Comparison of ENCODE assay signal across 1 cellular context in the genomic region with DNA sequence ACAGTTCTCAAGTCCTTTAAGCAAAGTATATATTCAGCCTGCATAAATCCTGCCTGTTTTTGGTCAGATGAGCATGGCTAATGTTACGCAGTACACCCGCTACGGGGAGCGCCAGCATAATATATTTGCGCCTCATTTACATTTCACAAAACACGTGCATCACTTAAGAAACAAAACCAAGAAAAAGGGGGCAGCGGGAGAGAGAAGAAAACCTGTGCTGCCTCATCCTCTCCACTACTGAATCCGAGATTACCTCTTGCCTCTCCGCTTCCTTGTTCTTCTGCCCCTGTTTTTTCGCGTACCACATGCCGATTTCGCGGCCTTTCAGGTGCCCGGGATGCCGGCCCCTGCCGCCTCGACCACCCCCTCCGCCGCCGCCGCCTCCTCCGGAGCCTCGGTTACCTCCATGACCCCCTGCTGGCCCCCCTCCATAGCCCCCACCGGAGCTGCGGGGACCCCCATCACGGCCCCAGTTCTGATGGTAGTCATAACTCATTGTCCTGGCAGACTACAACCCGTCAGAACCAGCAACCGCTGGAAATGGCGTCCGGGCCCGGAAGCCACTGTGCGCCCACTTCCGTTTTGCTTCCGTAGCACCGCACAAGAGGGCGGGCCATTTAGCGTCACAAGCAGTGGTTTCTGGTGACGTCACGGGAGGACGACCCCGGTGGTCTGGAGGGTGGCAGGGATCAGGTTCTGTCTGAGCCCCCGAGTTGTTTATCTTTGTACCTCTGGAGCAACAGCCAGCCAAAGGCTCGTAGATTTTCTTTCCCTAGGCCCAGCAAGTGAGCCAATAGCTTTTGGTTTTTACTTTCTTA.
A peak's percentile ranks its signal among the peaks of the same experiment; 100 is the strongest.
TF ChIP-seq lines count a peak whose summit lies in the region.

TSS of gene DHX36 (minus strand) at position 567 of the 818 bp plus-strand sequence. CDS start at position 496, 71 bp downstream.

TF ChIP-seq in HepG2, 621 proteins besides CTCF, POLR2A, EP300 and RAD21 (continued from another document and continues in another):
- TF ChIP-seq TARDBP (CRISPR knock-in tag; IDR thresholded peaks at IDR 0.05) (0 out of 2 replicates have a peak, but pooled peaks have one; percentile 36), ZNF121 (CRISPR knock-in tag; IDR thresholded peaks at IDR 0.05) (no peak), RFX3 (CRISPR knock-in tag; IDR thresholded peaks at IDR 0.05) (no peak), MATR3 (CRISPR knock-in tag; IDR thresholded peaks at IDR 0.05) (no peak), MTF2 (CRISPR knock-in tag; IDR thresholded peaks at IDR 0.05; ENCODE audit: borderline replicate concordance) (peak; percentile 75; the same call in 1 of the 2 replicates), ZNF232 (CRISPR knock-in tag; IDR thresholded peaks at IDR 0.05; ENCODE audit: borderline replicate concordance) (no peak; the same call in 1 of the 2 replicates), KLF11 (CRISPR knock-in tag; IDR thresholded peaks at IDR 0.05) (0 out of 2 replicates have a peak, but pooled peaks have one; percentile 24), TRIM24 (CRISPR knock-in tag; IDR thresholded peaks at IDR 0.05) (no peak), IRF9 (CRISPR knock-in tag; IDR thresholded peaks at IDR 0.05; ENCODE audit: borderline replicate concordance) (peak; percentile 53; the same call in 1 of the 2 replicates), ZNF678 (CRISPR knock-in tag; IDR thresholded peaks at IDR 0.05) (no peak), ZNF34 (CRISPR knock-in tag; IDR thresholded peaks at IDR 0.05; ENCODE audit: borderline replicate concordance) (no peak), ZNF619 (CRISPR knock-in tag; IDR thresholded peaks at IDR 0.05) (peak; percentile 31; the same call in 1 of the 2 replicates), ZBTB25 (CRISPR knock-in tag; IDR thresholded peaks at IDR 0.05) (peak; percentile 23; the same call in 1 of the 2 replicates), PTBP1 (IDR thresholded peaks at IDR 0.05; ENCODE audit: low read depth, low read length, poor library complexity, severe bottlenecking) (peak; percentile 46), ARID2 (CRISPR knock-in tag; IDR thresholded peaks at IDR 0.05; ENCODE audit: borderline replicate concordance) (no peak), TAF15 (IDR thresholded peaks at IDR 0.05; ENCODE audit: low read depth, low read length, poor library complexity, severe bottlenecking) (no peak), TMF1 (CRISPR knock-in tag; IDR thresholded peaks at IDR 0.05; ENCODE audit: low read depth) (no peak), ZNF790 (CRISPR knock-in tag; IDR thresholded peaks at IDR 0.05; ENCODE audit: borderline replicate concordance) (no peak), NRL (CRISPR knock-in tag; IDR thresholded peaks at IDR 0.05; ENCODE audit: borderline replicate concordance) (peak; percentile 35; the same call in 1 of the 2 replicates), BATF2 (CRISPR knock-in tag; IDR thresholded peaks at IDR 0.05) (no peak), ZZZ3 (CRISPR knock-in tag; IDR thresholded peaks at IDR 0.05; ENCODE audit: borderline replicate concordance) (no peak), CCAR2 (optimal IDR thresholded peaks at IDR 0.05; ENCODE audit: low read depth, low read length) (no peak), KLF16 (CRISPR knock-in tag; IDR thresholded peaks at IDR 0.05) (peak in 1 of 2 experiments; percentile 45; a peak in 1 of 4 replicates), STAT6 (CRISPR knock-in tag; IDR thresholded peaks at IDR 0.05; ENCODE audit: borderline replicate concordance) (no peak), TFDP2 (CRISPR knock-in tag; IDR thresholded peaks at IDR 0.05) (0 out of 2 replicates have a peak, but pooled peaks have one; percentile 23), RBM22 (optimal IDR thresholded peaks at IDR 0.05; ENCODE audit: low read length) (no peak), FOSL1 (CRISPR knock-in tag; IDR thresholded peaks at IDR 0.05; ENCODE audit: borderline replicate concordance) (no peak), ELF3 (CRISPR knock-in tag; IDR thresholded peaks at IDR 0.05) (peak; percentile 50), HNF4A (CRISPR knock-in tag; IDR thresholded peaks at IDR 0.05) (no peak)
- TF ChIP-seq, protein P1, sequence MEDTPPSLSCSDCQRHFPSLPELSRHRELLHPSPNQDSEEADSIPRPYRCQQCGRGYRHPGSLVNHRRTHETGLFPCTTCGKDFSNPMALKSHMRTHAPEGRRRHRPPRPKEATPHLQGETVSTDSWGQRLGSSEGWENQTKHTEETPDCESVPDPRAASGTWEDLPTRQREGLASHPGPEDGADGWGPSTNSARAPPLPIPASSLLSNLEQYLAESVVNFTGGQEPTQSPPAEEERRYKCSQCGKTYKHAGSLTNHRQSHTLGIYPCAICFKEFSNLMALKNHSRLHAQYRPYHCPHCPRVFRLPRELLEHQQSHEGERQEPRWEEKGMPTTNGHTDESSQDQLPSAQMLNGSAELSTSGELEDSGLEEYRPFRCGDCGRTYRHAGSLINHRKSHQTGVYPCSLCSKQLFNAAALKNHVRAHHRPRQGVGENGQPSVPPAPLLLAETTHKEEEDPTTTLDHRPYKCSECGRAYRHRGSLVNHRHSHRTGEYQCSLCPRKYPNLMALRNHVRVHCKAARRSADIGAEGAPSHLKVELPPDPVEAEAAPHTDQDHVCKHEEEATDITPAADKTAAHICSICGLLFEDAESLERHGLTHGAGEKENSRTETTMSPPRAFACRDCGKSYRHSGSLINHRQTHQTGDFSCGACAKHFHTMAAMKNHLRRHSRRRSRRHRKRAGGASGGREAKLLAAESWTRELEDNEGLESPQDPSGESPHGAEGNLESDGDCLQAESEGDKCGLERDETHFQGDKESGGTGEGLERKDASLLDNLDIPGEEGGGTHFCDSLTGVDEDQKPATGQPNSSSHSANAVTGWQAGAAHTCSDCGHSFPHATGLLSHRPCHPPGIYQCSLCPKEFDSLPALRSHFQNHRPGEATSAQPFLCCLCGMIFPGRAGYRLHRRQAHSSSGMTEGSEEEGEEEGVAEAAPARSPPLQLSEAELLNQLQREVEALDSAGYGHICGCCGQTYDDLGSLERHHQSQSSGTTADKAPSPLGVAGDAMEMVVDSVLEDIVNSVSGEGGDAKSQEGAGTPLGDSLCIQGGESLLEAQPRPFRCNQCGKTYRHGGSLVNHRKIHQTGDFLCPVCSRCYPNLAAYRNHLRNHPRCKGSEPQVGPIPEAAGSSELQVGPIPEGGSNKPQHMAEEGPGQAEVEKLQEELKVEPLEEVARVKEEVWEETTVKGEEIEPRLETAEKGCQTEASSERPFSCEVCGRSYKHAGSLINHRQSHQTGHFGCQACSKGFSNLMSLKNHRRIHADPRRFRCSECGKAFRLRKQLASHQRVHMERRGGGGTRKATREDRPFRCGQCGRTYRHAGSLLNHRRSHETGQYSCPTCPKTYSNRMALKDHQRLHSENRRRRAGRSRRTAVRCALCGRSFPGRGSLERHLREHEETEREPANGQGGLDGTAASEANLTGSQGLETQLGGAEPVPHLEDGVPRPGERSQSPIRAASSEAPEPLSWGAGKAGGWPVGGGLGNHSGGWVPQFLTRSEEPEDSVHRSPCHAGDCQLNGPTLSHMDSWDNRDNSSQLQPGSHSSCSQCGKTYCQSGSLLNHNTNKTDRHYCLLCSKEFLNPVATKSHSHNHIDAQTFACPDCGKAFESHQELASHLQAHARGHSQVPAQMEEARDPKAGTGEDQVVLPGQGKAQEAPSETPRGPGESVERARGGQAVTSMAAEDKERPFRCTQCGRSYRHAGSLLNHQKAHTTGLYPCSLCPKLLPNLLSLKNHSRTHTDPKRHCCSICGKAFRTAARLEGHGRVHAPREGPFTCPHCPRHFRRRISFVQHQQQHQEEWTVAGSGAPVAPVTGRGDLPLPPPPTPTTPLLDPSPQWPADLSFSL (CRISPR knock-in tag; IDR thresholded peaks at IDR 0.05) = no peak
- TF ChIP-seq, protein P2, sequence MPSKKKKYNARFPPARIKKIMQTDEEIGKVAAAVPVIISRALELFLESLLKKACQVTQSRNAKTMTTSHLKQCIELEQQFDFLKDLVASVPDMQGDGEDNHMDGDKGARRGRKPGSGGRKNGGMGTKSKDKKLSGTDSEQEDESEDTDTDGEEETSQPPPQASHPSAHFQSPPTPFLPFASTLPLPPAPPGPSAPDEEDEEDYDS (CRISPR knock-in tag; IDR thresholded peaks at IDR 0.05) = peak; percentile 85
- TF ChIP-seq, protein P3, sequence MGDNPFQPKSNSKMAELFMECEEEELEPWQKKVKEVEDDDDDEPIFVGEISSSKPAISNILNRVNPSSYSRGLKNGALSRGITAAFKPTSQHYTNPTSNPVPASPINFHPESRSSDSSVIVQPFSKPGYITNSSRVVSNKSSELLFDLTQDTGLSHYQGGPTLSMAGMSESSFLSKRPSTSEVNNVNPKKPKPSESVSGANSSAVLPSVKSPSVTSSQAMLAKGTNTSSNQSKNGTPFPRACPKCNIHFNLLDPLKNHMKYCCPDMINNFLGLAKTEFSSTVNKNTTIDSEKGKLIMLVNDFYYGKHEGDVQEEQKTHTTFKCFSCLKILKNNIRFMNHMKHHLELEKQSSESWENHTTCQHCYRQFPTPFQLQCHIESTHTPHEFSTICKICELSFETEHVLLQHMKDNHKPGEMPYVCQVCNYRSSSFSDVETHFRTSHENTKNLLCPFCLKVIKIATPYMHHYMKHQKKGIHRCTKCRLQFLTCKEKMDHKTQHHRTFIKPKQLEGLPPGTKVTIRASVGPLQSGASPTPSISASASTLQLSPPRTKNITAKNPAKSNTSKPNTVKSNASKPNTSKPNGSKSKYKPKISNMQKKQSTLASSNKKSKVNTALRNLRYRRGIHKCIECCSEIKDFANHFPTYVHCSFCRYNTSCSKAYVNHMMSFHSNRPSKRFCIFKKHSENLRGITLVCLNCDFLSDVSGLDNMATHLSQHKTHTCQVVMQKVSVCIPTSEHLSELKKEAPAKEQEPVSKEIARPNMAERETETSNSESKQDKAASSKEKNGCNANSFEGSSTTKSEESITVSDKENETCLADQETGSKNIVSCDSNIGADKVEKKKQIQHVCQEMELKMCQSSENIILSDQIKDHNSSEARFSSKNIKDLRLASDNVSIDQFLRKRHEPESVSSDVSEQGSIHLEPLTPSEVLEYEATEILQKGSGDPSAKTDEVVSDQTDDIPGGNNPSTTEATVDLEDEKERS (CRISPR knock-in tag; IDR thresholded peaks at IDR 0.05) = no peak; the same call in 1 of the 2 replicates
- TF ChIP-seq, protein P4, sequence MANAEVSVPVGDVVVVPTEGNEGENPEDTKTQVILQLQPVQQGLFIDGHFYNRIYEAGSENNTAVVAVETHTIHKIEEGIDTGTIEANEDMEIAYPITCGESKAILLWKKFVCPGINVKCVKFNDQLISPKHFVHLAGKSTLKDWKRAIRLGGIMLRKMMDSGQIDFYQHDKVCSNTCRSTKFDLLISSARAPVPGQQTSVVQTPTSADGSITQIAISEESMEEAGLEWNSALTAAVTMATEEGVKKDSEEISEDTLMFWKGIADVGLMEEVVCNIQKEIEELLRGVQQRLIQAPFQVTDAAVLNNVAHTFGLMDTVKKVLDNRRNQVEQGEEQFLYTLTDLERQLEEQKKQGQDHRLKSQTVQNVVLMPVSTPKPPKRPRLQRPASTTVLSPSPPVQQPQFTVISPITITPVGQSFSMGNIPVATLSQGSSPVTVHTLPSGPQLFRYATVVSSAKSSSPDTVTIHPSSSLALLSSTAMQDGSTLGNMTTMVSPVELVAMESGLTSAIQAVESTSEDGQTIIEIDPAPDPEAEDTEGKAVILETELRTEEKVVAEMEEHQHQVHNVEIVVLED (CRISPR knock-in tag; IDR thresholded peaks at IDR 0.05; ENCODE audit: borderline replicate concordance) = peak; percentile 55
- TF ChIP-seq, protein P5, sequence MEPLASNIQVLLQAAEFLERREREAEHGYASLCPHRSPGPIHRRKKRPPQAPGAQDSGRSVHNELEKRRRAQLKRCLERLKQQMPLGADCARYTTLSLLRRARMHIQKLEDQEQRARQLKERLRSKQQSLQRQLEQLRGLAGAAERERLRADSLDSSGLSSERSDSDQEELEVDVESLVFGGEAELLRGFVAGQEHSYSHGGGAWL (CRISPR knock-in tag; IDR thresholded peaks at IDR 0.05) = no peak; the same call in 1 of the 2 replicates
